25 cellular contexts compared by ENCODE assay signal in the genomic region with DNA sequence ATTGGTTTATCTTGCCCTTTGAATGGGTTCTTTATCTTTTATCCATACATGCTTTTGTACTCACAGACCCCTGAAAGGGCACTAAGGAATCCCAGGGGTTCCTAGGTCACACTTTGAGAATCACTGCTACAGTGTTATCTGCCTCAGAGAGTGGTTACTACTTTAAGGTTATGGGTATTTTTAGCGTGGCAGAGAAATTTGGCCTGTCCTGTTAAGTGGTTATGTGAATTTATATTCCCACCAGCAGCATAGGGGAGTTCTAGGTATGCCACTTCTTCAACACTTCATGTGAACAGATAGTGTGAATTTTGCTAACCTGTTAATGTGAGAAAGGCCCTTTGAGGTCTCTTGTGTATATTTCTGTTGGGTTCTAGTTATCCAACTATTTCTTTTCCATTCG.
A peak's percentile ranks its signal among the peaks of the same experiment; 100 is the strongest.
DNase-seq lines count a peak whose midpoint lies in the region; ATAC-seq and TF ChIP-seq lines count a peak whose summit lies in the region.
"Had no signal": no experiment of that assay in that cellular context is flagged by ENCODE, and none has a peak within 500 bp of the region (broad histone marks: within the 10 kb centered on the region; RNA-seq: fewer than 3 reads in every experiment).

No MANE protein-coding gene starts in this region.

- WGBS in mammary epithelial cell (ENCODE audit: low coverage, missing lambda C conversion rate): 96% methylated on average over 2 of the region's 2 CpGs
- 70% methylated on average over 2 of the region's 2 CpGs for WGBS in right cardiac atrium

- no peak for TF ChIP-seq CTCF in MCF 10A (IDR thresholded peaks at IDR 0.05; ENCODE audit: unreplicated experiment)
- no peak for TF ChIP-seq CTCF in mammary epithelial cell (conservative IDR thresholded peaks at IDR 0.05 in 1 of 2, IDR thresholded peaks at IDR 0.05 in 1 of 2; ENCODE audit: extremely low read depth in 1 of 2, insufficient read depth in 1 of 2, low read depth in 1 of 2, low read length in 2 of 2)
- no peak for TF ChIP-seq CTCF in colonic mucosa (IDR thresholded peaks at IDR 0.05)

- in situ Hi-C loops in mammary epithelial cell (cut with MboI; ENCODE audit: low sequenced_read_pairs in 2 of 2): no loop called here

- intact Hi-C loops in MCF 10A (cut with micrococcal nuclease): no loop called here
- intact Hi-C loops in mammary epithelial cell (cut with micrococcal nuclease): no loop called here
- intact Hi-C loops in Right ventricle myocardium superior (cut with DNase I): no loop called here
- intact Hi-C loops in right cardiac atrium (cut with DNase I): no loop called here
- intact Hi-C loops in left ventricle myocardium superior (cut with micrococcal nuclease): no loop called here
- intact Hi-C loops in left cardiac atrium (cut with DNase I): no loop called here
- intact Hi-C loops in colonic mucosa (cut with DNase I): no loop called here

- H3K9ac ChIP-seq in mammary epithelial cell (ENCODE audit: insufficient read depth, low read length) (no peak overlapping the region), colonic mucosa (ENCODE audit: low read depth in 2 of 2, low read length in 2 of 2) (no peak overlapping the region)
- H3K9ac ChIP-seq: BLaER1 treated with 17β-estradiol and CSF1 and Interleukin-3, amounts not matched to agents 10 nM and 100 nM had no signal

- H3K9me3 ChIP-seq in mammary epithelial cell (replicated peaks; ENCODE audit: insufficient read depth, low read length): no peaks in the 10 kb centered on the region
- H3K9me3 ChIP-seq in right cardiac atrium (ENCODE audit: control insufficient read depth, low read length): no peaks in the 10 kb centered on the region
- H3K9me3 ChIP-seq in colonic mucosa: no peaks in the 10 kb centered on the region
- H3K9me3 ChIP-seq: A549, Caco-2 had no signal

- dilution Hi-C loops in mammary epithelial cell (cut with HindIII; ENCODE audit: low sequenced_read_pairs): loop anchor here (5.0 kb wide), 1 partner anchor 55 kb away; no protein-coding TSS in a partner anchor

- H3K4me3 Mint-ChIP-seq in MCF 10A (ENCODE audit: unreplicated experiment): no peak overlapping the region
- H3K4me3 Mint-ChIP-seq: B cell; CD4-positive, alpha-beta T cell; CD8-positive, alpha-beta T cell had no signal

- H3K36me3 ChIP-seq in mammary epithelial cell (ENCODE audit: insufficient read depth, low read length) (no peaks in the 10 kb centered on the region), colonic mucosa (no peaks in the 10 kb centered on the region)

- H3K4me1 Mint-ChIP-seq in MCF 10A (ENCODE audit: insufficient read depth, unreplicated experiment): peaks cover 14% of the 10 kb centered on the region

- peaks cover 11% of the 10 kb centered on the region for H3K9me3 Mint-ChIP-seq in MCF 10A (ENCODE audit: unreplicated experiment)
- H3K9me3 Mint-ChIP-seq: CD4-positive, alpha-beta T cell; CD8-positive, alpha-beta T cell had no signal

- no peak overlapping the region for H3K4me2 ChIP-seq in mammary epithelial cell (ENCODE audit: insufficient read depth, low read depth, low read length)
- H3K4me2 ChIP-seq: A549; BLaER1 treated with 17β-estradiol and CSF1 and Interleukin-3, amounts not matched to agents 10 nM and 100 nM had no signal

- H4K20me1 ChIP-seq in mammary epithelial cell (ENCODE audit: insufficient read depth, low read length): no peaks in the 10 kb centered on the region

- H3K27ac ChIP-seq in mammary epithelial cell (ENCODE audit: insufficient read depth, low read depth, low read length): no peak overlapping the region
- no peak overlapping the region for H3K27ac ChIP-seq in right cardiac atrium (ENCODE audit: low read length)
- no peak overlapping the region for H3K27ac ChIP-seq in colonic mucosa
- H3K27ac ChIP-seq: 22Rv1; A549; BLaER1 treated with 17β-estradiol and CSF1 and Interleukin-3, amounts not matched to agents 10 nM and 100 nM; C4-2B had no signal

- ATAC-seq in Right ventricle myocardium superior (ENCODE audit: poor library complexity) (peak; percentile 55), right cardiac atrium (no peak), left ventricle myocardium superior (peak; percentile 64), left cardiac atrium (no peak)
- ATAC-seq: A549; CD8-positive, alpha-beta T cell; GM12878 had no signal

- no peak overlapping the region for H3K4me3 ChIP-seq in mammary epithelial cell (replicated peaks in 1 of 3; ENCODE audit: insufficient read depth in 1 of 3, low read depth in 2 of 3, low read length in 3 of 3)
- H3K4me3 ChIP-seq in right cardiac atrium (ENCODE audit: low read length): no peak overlapping the region
- H3K4me3 ChIP-seq in colonic mucosa: no peak overlapping the region
- H3K4me3 ChIP-seq: A549; BLaER1 treated with 17β-estradiol and CSF1 and Interleukin-3, amounts not matched to agents 10 nM and 100 nM; GM12878 had no signal

- H3K79me2 ChIP-seq in mammary epithelial cell (ENCODE audit: insufficient read depth, low read length): peaks cover 35% of the 10 kb centered on the region

- POLR2A ChIA-PET in MCF 10A (lab: Yijun Ruan, JAX): interaction anchor here (1.5 to 2.0 kb wide), 2 partner anchors 31 to 76 kb away, joined by 4 to 5 read pairs; a partner anchor contains a TSS

- H3K27me3 Mint-ChIP-seq in MCF 10A (ENCODE audit: insufficient read depth, unreplicated experiment): no peaks in the 10 kb centered on the region
- H3K27me3 Mint-ChIP-seq: B cell; CD4-positive, alpha-beta T cell had no signal

- no TSS peak for BruUV-seq in MCF 10A (replicated peaks; lab: Mats Ljungman, UMichigan)
- BruUV-seq in mammary epithelial cell (replicated peaks; lab: Mats Ljungman, UMichigan): no TSS peak

- H3K27ac Mint-ChIP-seq in MCF 10A (ENCODE audit: low read depth, unreplicated experiment): peak overlapping the region; percentile 14
- H3K27ac Mint-ChIP-seq: B cell; CD4-positive, alpha-beta T cell; CD8-positive, alpha-beta T cell had no signal

- DNase-seq in MCF 10A (ENCODE audit: unreplicated experiment) (no peak), mammary epithelial cell (no peak), Right ventricle myocardium superior (no peak), right cardiac atrium (no peak), left ventricle myocardium superior (no peak), left cardiac atrium (no peak), colonic mucosa (no peak)
- DNase-seq: AML-193; Caco-2; Calu3; CD4-positive, alpha-beta T cell; CD8-positive, alpha-beta T cell; DMS 273 treated with DMSO at 0.1 percent for 48 hours; DMS153; DMS53; DMS79; DND-41; EL; GDM1 had no signal

- CTCF ChIA-PET in MCF 10A (lab: Yijun Ruan, JAX) (no interaction called here), mammary epithelial cell (lab: Charles Lee; ENCODE audit: low non-redundant PET) (no interaction called here)

- H2AFZ ChIP-seq in mammary epithelial cell (ENCODE audit: low read depth, low read length): no peak overlapping the region

- H3K27me3 ChIP-seq in mammary epithelial cell (ENCODE audit: insufficient read depth, low read length) (no peaks in the 10 kb centered on the region), right cardiac atrium (ENCODE audit: control insufficient read depth, insufficient read depth) (no peaks in the 10 kb centered on the region), colonic mucosa (no peaks in the 10 kb centered on the region)
- H3K27me3 ChIP-seq: BLaER1 treated with 17β-estradiol and CSF1 and Interleukin-3, amounts not matched to agents 10 nM and 100 nM had no signal

- peaks cover 11% of the 10 kb centered on the region for H3K36me3 Mint-ChIP-seq in MCF 10A (ENCODE audit: insufficient read depth, unreplicated experiment)

- peaks cover 12% of the 10 kb centered on the region for H3K4me1 ChIP-seq in mammary epithelial cell (ENCODE audit: insufficient read depth, low read length)
- peaks cover 4% of the 10 kb centered on the region for H3K4me1 ChIP-seq in right cardiac atrium (ENCODE audit: control insufficient read depth, insufficient read depth, low read length)
- no peaks in the 10 kb centered on the region for H3K4me1 ChIP-seq in colonic mucosa
- H3K4me1 ChIP-seq: Caco-2 had no signal

Comparison
In these comparisons a context has a peak if more than half of its experiments do, and no peak if none do; other contexts are left out.
1. ATAC-seq: peak in Right ventricle myocardium superior (single experiment) and left ventricle myocardium superior (single experiment); none in right cardiac atrium (0 of 2) and left cardiac atrium (0 of 2).